26 cellular contexts compared by ENCODE assay signal in genomic region chr15:34927726-34928125, GRCh38. TPM values are rescaled to one million over a fixed set of nuclear protein-coding genes. Genes with fewer than 3 reads are reported as not detected.
DNase-seq lines count a peak whose midpoint lies in the region; ATAC-seq and TF ChIP-seq lines count a peak whose summit lies in the region.
"Had no signal": no experiment of that assay in that cellular context is flagged by ENCODE, and none has a peak within 500 bp of the region (broad histone marks: within the 10 kb centered on the region; RNA-seq: fewer than 3 reads in every experiment).

No MANE protein-coding gene starts in this region.

- no peaks in the 10 kb centered on the region for H3K27me3 ChIP-seq in SJSA1 (replicated peaks)
- H3K27me3 ChIP-seq in suprapubic skin, result no peaks in the 10 kb centered on the region
- H3K27me3 ChIP-seq in gastrocnemius medialis, result no peaks in the 10 kb centered on the region
- H3K27me3 ChIP-seq: transverse colon had no signal

- H3K36me3 ChIP-seq in SJSA1, result peaks cover 62% of the 10 kb centered on the region
- peaks cover 62% of the 10 kb centered on the region for H3K36me3 ChIP-seq in suprapubic skin
- H3K36me3 ChIP-seq in gastrocnemius medialis, result peaks cover 3 to 64% of the 10 kb centered on the region in 2 donors

- H3K4me3 ChIP-seq in SJSA1 (no peak overlapping the region), suprapubic skin (no peak overlapping the region), gastrocnemius medialis (no peak overlapping the region)
- H3K4me3 ChIP-seq: transverse colon had no signal

- in situ Hi-C loops in gastrocnemius medialis (cut with MboI; ENCODE audit: low sequenced_read_pairs in 4 of 4), result loop anchor here in 3 of 4 donors (10.0 kb wide), 3 partner anchors 223 to 313 kb away; no protein-coding TSS in a partner anchor

- peaks cover 7% of the 10 kb centered on the region for H3K4me1 ChIP-seq in SJSA1 (replicated peaks)
- no peaks in the 10 kb centered on the region for H3K4me1 ChIP-seq in suprapubic skin
- H3K4me1 ChIP-seq in gastrocnemius medialis, result no peaks in the 10 kb centered on the region
- H3K4me1 ChIP-seq: transverse colon had no signal

- TF ChIP-seq EP300 in suprapubic skin (IDR thresholded peaks at IDR 0.05), result no peak

- WGBS in suprapubic skin, result 85% methylated on average over 2 of the region's 2 CpGs

- TF ChIP-seq CTCF in endothelial cell (IDR thresholded peaks at IDR 0.05; ENCODE audit: unreplicated experiment) (no peak), suprapubic skin (IDR thresholded peaks at IDR 0.05) (no peak), gastrocnemius medialis (IDR thresholded peaks at IDR 0.05 in 4 of 5, conservative IDR thresholded peaks at IDR 0.05 in 1 of 5) (no peak)

- TF ChIP-seq POLR2A in suprapubic skin (IDR thresholded peaks at IDR 0.05) (no peak), gastrocnemius medialis (IDR thresholded peaks at IDR 0.05) (no peak)

- H3K9me3 ChIP-seq in SJSA1 (replicated peaks) (no peaks in the 10 kb centered on the region), suprapubic skin (no peaks in the 10 kb centered on the region), gastrocnemius medialis (no peaks in the 10 kb centered on the region)
- H3K9me3 ChIP-seq: transverse colon had no signal

- peaks cover 4% of the 10 kb centered on the region for H3K4me1 Mint-ChIP-seq in endothelial cell (ENCODE audit: unreplicated experiment)

- peaks cover 36% of the 10 kb centered on the region for H3K36me3 Mint-ChIP-seq in endothelial cell (ENCODE audit: low read depth, unreplicated experiment)

- H3K4me3 Mint-ChIP-seq in endothelial cell (ENCODE audit: unreplicated experiment), result no peak overlapping the region
- H3K4me3 Mint-ChIP-seq: activated CD4-positive, alpha-beta T cell treated with anti-CD3 and anti-CD28 coated beads, Interleukin-2, amount 10 ng/mL, durations not matched to agents 24 days and 14 days; activated T-cell treated with anti-CD3 and anti-CD28 coated beads, Interleukin-2, amount 50 U/mL, for 72 hours; CD4-positive, CD25-positive, alpha-beta regulatory T cell; T-helper 2 cell treated with Interferon-gamma antibody and Interleukin-4, amounts not matched to agents 5 μg/mL and 100 μg/mL, for 36 hours had no signal

- H3K9me3 Mint-ChIP-seq in endothelial cell (ENCODE audit: unreplicated experiment), result no peaks in the 10 kb centered on the region
- H3K9me3 Mint-ChIP-seq: activated T-cell treated with anti-CD3 and anti-CD28 coated beads, Interleukin-2, amount 50 U/mL, for 72 hours; T-helper 2 cell treated with Interferon-gamma antibody and Interleukin-4, amounts not matched to agents 5 μg/mL and 100 μg/mL, for 36 hours had no signal

- ATAC-seq in gastrocnemius medialis, result no peak
- no peak for ATAC-seq in HG03432 (IDR thresholded peaks at IDR 0.05; ENCODE audit: unreplicated experiment)
- ATAC-seq: activated T-cell treated with anti-CD3 and anti-CD28 coated beads, Interleukin-2, amount 50 U/mL, for 72 hours; left colon; SK-N-SH treated with all-trans-retinoic acid at 6 μM for 48 hours had no signal

- H3K27me3 Mint-ChIP-seq in endothelial cell (ENCODE audit: unreplicated experiment), result peaks cover 1% of the 10 kb centered on the region
- H3K27me3 Mint-ChIP-seq: activated CD4-positive, alpha-beta T cell treated with anti-CD3 and anti-CD28 coated beads, Interleukin-2, amount 10 ng/mL, durations not matched to agents 24 days and 14 days; CD4-positive, CD25-positive, alpha-beta regulatory T cell had no signal

- H3K27ac ChIP-seq in SJSA1 (peak overlapping the region; percentile 42), suprapubic skin (no peak overlapping the region), gastrocnemius medialis (no peak overlapping the region)
- H3K27ac ChIP-seq: KMS-11, transverse colon, WERI-Rb-1 had no signal

- intact Hi-C loops in gastrocnemius medialis (cut with DNase I; ENCODE audit: low total_unique reads), result no loop called here

- DNase-seq in DMS53 treated with DMSO at 0.1 percent for 48 hours (lab: John Stamatoyannopoulos, UW; ENCODE audit: unreplicated experiment), result peak; percentile 94
- DNase-seq in NCI-H1694 (lab: John Stamatoyannopoulos, UW), result peak; percentile 6
- peak in 1 of 2 experiments; percentile 43 for DNase-seq in SJSA1 (ENCODE audit: low read depth in 1 of 2, low spot score in 2 of 2)
- DNase-seq in foreskin melanocyte, result peak; percentile 3
- no peak for DNase-seq in endothelial cell (ENCODE audit: low spot score)
- no peak for DNase-seq in suprapubic skin (ENCODE audit: low spot score in 2 of 2)
- no peak for DNase-seq in gastrocnemius medialis
- DNase-seq: activated CD4-positive, alpha-beta T cell treated with anti-CD3 and anti-CD28 coated beads, Interleukin-2, amount 10 ng/mL, durations not matched to agents 24 days and 14 days; activated naive CD4-positive, alpha-beta T cell treated with Interleukin-2 at 50 U/mL for 16 hours; activated T-cell treated with anti-CD3 and anti-CD28 coated beads, Interleukin-2, amount 50 U/mL, for 72 hours; amniotic stem cell; CD4-positive, CD25-positive, alpha-beta regulatory T cell; cortex of kidney; DMS153; GF-D8; GOT3; left colon; NCI-H1930; NCI-H524 treated with DMSO at 0.1 percent for 48 hours; stimulated activated CD8-positive, alpha-beta memory T cell treated with anti-CD3 and anti-CD28 coated beads, Interleukin-4, amount 100 ng/mL, for 48 hours; transverse colon; WERI-Rb-1 had no signal

- H3K27ac Mint-ChIP-seq in endothelial cell (ENCODE audit: unreplicated experiment), result no peak overlapping the region
- H3K27ac Mint-ChIP-seq: activated CD4-positive, alpha-beta T cell treated with anti-CD3 and anti-CD28 coated beads, Interleukin-2, amount 10 ng/mL, durations not matched to agents 24 days and 14 days; activated T-cell treated with anti-CD3 and anti-CD28 coated beads, Interleukin-2, amount 50 U/mL, for 72 hours; T-helper 2 cell treated with Interferon-gamma antibody and Interleukin-4, amounts not matched to agents 5 μg/mL and 100 μg/mL, for 36 hours had no signal

RNA-seq across cellular contexts. Expression of gene AQR, which starts 41.8 kb away (rescaled TPM):
- total RNA-seq in SJSA1 (2014; rRNA removed; shearing (Covaris generic)), result 23.2 and 27.9 TPM in 2 replicates
- total RNA-seq in endothelial cell (ENCODE audit: unreplicated experiment) (41.5 TPM), suprapubic skin (10 to 100 TPM; 21.8 to 41.1 (median 25.7) TPM), gastrocnemius medialis (10 to 100 TPM in 2 of 4 donors, 1 to 10 TPM in 2; 6.3 to 13.1 (median 10.3) TPM)

Comparison
In these comparisons a context has a peak if more than half of its experiments do, and no peak if none do; other contexts are left out.
1. DNase-seq: peak in DMS53 treated with DMSO at 0.1 percent for 48 hours (single experiment), NCI-H1694 (single experiment) and foreskin melanocyte (single experiment); none in endothelial cell (single experiment), suprapubic skin (0 of 2) and gastrocnemius medialis (0 of 2).